In the genomic region with DNA sequence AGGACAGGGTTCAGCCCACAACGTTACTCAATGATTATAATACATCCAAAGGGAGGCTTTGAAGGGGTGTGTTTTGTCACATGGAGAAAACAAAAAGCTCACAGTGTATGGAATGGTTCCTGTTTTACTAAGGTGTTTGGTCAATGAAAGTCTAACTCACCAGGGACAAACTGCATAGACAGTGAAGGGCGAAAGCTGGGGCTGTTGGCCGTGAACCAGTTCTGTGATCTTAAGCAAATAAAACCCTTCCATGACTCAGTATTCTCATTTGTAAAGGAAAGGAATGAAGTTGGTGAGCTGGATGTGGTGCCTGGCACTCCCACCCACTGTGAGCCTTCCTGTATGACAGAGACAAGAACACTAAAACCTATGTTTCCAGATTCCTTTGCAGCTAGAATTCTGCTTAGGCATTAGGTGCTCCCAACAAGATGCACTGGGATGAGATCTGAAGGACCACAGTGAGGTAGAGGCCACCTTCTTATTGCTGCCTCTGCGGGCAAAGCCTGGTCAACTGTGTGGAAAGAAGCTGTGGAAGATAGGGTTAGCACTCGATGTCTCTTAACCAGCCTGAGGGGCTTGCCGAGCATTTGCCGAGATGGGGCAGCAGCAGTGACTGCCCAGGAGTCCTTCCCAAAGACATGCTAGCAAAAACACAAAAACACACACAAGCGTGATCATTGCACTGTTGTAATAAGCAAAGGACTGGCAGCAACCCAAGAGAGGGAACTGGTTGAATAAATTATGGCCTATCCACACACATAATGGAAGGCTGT, we compare ENCODE assay signal across 10 cellular contexts. TPM values are rescaled to one million over a fixed set of nuclear protein-coding genes. Genes with fewer than 3 reads are reported as not detected.
DNase-seq lines count a peak whose midpoint lies in the region; ATAC-seq and TF ChIP-seq lines count a peak whose summit lies in the region.
"Had no signal": no experiment of that assay in that cellular context is flagged by ENCODE, and none has a peak within 500 bp of the region (broad histone marks: within the 10 kb centered on the region; RNA-seq: fewer than 3 reads in every experiment).

No MANE protein-coding gene starts in this region.

- H3K27ac Mint-ChIP-seq in WTC11: no peak overlapping the region

- no TSS peak for BruUV-seq in A673 (replicated peaks; lab: Mats Ljungman, UMichigan)

- ATAC-seq in WTC11: no peak
- no peak for ATAC-seq in HG03175 (IDR thresholded peaks at IDR 0.05; ENCODE audit: unreplicated experiment)
- ATAC-seq in HG02885 (IDR thresholded peaks at IDR 0.05; ENCODE audit: poor library complexity, unreplicated experiment): no peak

- CTCF ChIA-PET in A673 (lab: Charles Lee): no interaction called here
- CTCF ChIA-PET in WTC11 (lab: Charles Lee): no interaction called here

- H3K27me3 Mint-ChIP-seq in WTC11 (ENCODE audit: low read depth): no peaks in the 10 kb centered on the region

- H3K4me1 ChIP-seq in A673 (ENCODE audit: insufficient read depth, low read length, poor library complexity, severe bottlenecking) (peaks cover 5% of the 10 kb centered on the region), esophagus muscularis mucosa (no peaks in the 10 kb centered on the region)

- no peak for TF ChIP-seq EP300 in esophagus muscularis mucosa (IDR thresholded peaks at IDR 0.05)

- H3K36me3 Mint-ChIP-seq in WTC11: no peaks in the 10 kb centered on the region

- no peak overlapping the region for H3K4me3 Mint-ChIP-seq in WTC11

- no peak overlapping the region for H3K27ac ChIP-seq in A673 (ENCODE audit: low read depth, low read length, poor library complexity, severe bottlenecking)
- no peak overlapping the region for H3K27ac ChIP-seq in esophagus muscularis mucosa (replicated peaks in 1 of 4)

- H3K9me3 ChIP-seq in A673 (ENCODE audit: low read depth, low read length, poor library complexity, severe bottlenecking) (no peaks in the 10 kb centered on the region), esophagus muscularis mucosa (no peaks in the 10 kb centered on the region)

- TF ChIP-seq CTCF in A673 (conservative IDR thresholded peaks at IDR 0.05; ENCODE audit: low read depth, low read length) (no peak), WTC11 (IDR thresholded peaks at IDR 0.05) (no peak), esophagus muscularis mucosa (IDR thresholded peaks at IDR 0.05) (no peak)

- DNase-seq in A673 (ENCODE audit: low spot score): peak; percentile 57
- peak; percentile 91 for DNase-seq in Daoy (ENCODE audit: low read depth)
- DNase-seq in WTC11 (ENCODE audit: low spot score): no peak
- DNase-seq in glomerular visceral epithelial cell (ENCODE audit: extremely low spot score): peak; percentile 69
- no peak for DNase-seq in NCI-H146 (lab: John Stamatoyannopoulos, UW)
- DNase-seq in esophagus muscularis mucosa (ENCODE audit: extremely low spot score): no peak
- DNase-seq: DMS79, MV-4-11 had no signal

- POLR2A ChIA-PET in A673 (lab: Charles Lee; ENCODE audit: low non-redundant PET): no interaction called here
- POLR2A ChIA-PET in WTC11 (lab: Charles Lee): no interaction called here

- H3K36me3 ChIP-seq in A673 (ENCODE audit: insufficient read depth, low read length, poor library complexity, severe bottlenecking): no peaks in the 10 kb centered on the region
- no peaks in the 10 kb centered on the region for H3K36me3 ChIP-seq in esophagus muscularis mucosa

- H3K4me1 Mint-ChIP-seq in WTC11: peaks cover 4% of the 10 kb centered on the region

- TF ChIP-seq POLR2A in esophagus muscularis mucosa (IDR thresholded peaks at IDR 0.05; ENCODE audit: low read depth): no peak

- H3K27me3 ChIP-seq in A673 (replicated peaks; ENCODE audit: insufficient read depth, low read depth, low read length, poor library complexity) (no peaks in the 10 kb centered on the region), esophagus muscularis mucosa (no peaks in the 10 kb centered on the region)

- WGBS in esophagus muscularis mucosa: 95% methylated on average over 8 of the region's 8 CpGs

- no peaks in the 10 kb centered on the region for H3K9me3 Mint-ChIP-seq in WTC11

- intact Hi-C loops in A673 (cut with micrococcal nuclease; ENCODE audit: unreplicated experiment) (no loop called here), esophagus muscularis mucosa (cut with DNase I) (no loop called here)

- no peak overlapping the region for H3K4me3 ChIP-seq in A673 (ENCODE audit: low read depth, low read length, poor library complexity, severe bottlenecking)
- H3K4me3 ChIP-seq in esophagus muscularis mucosa: no peak overlapping the region

TF ChIP-seq in WTC11, 78 proteins besides CTCF, POLR2A, EP300 and RAD21:
- TF ChIP-seq, protein P1, sequence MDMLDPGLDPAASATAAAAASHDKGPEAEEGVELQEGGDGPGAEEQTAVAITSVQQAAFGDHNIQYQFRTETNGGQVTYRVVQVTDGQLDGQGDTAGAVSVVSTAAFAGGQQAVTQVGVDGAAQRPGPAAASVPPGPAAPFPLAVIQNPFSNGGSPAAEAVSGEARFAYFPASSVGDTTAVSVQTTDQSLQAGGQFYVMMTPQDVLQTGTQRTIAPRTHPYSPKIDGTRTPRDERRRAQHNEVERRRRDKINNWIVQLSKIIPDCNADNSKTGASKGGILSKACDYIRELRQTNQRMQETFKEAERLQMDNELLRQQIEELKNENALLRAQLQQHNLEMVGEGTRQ (CRISPR knock-in tag; IDR thresholded peaks at IDR 0.05): no peak
- TF ChIP-seq GABPB1 (CRISPR knock-in tag; IDR thresholded peaks at IDR 0.05): 0 out of 2 replicates have a peak, but pooled peaks have one; percentile 13
- TF ChIP-seq, protein P2, sequence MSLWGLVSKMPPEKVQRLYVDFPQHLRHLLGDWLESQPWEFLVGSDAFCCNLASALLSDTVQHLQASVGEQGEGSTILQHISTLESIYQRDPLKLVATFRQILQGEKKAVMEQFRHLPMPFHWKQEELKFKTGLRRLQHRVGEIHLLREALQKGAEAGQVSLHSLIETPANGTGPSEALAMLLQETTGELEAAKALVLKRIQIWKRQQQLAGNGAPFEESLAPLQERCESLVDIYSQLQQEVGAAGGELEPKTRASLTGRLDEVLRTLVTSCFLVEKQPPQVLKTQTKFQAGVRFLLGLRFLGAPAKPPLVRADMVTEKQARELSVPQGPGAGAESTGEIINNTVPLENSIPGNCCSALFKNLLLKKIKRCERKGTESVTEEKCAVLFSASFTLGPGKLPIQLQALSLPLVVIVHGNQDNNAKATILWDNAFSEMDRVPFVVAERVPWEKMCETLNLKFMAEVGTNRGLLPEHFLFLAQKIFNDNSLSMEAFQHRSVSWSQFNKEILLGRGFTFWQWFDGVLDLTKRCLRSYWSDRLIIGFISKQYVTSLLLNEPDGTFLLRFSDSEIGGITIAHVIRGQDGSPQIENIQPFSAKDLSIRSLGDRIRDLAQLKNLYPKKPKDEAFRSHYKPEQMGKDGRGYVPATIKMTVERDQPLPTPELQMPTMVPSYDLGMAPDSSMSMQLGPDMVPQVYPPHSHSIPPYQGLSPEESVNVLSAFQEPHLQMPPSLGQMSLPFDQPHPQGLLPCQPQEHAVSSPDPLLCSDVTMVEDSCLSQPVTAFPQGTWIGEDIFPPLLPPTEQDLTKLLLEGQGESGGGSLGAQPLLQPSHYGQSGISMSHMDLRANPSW (CRISPR knock-in tag; conservative IDR thresholded peaks at IDR 0.05; ENCODE audit: low read depth): no peak
- no peak for TF ChIP-seq NFYB (CRISPR knock-in tag; conservative IDR thresholded peaks at IDR 0.05; ENCODE audit: low read depth)

RNA-seq across cellular contexts. Expression of gene VCPKMT, which starts 48.5 kb away (rescaled TPM):
- total RNA-seq in A673 (2021): 11.9 and 14.3 TPM in 2 replicates
- 14.5 and 18.8 TPM in 2 replicates for total RNA-seq in Daoy (2014; rRNA removed; shearing (Covaris generic))
- 10.5 to 11.5 TPM (median 11.1 TPM) in 3 replicates for total RNA-seq in WTC11 (2021)
- total RNA-seq in esophagus muscularis mucosa: 1 to 10 TPM; 3.1 to 5.4 (median 4.8) TPM

Comparison
In these comparisons a context has a peak if more than half of its experiments do, and no peak if none do; other contexts are left out.
1. DNase-seq: peak in A673 (single experiment), Daoy (single experiment) and glomerular visceral epithelial cell (single experiment); none in WTC11 (single experiment), NCI-H146 (single experiment) and esophagus muscularis mucosa (single experiment).